In the genomic region with DNA sequence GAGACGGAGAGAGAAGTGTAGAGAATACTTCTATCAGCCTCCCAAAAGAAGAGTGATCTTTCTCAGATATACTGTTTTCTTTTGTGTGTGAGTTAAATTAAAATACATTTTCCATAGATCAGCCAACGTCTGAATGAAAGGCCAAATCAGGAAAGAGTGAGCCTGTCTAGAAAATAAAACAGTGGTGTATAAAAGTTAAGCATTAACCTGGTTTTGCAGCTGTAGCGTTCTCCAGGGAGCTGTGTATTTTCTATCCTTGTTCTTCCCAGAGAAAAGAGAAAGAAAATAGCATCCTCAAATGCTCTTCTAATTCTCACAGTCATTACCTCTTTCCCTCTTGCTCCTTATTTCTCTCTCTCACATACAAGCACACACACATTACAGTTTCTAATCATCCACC, we compare ENCODE assay signal across 14 cellular contexts.
"Had no signal": no experiment of that assay in that cellular context is flagged by ENCODE, and none has a peak within 500 bp of the region (broad histone marks: within the 10 kb centered on the region; RNA-seq: fewer than 3 reads in every experiment).

No MANE protein-coding gene starts in this region.

- H3K36me3 Mint-ChIP-seq: naive thymus-derived CD8-positive, alpha-beta T cell had no signal

- DNase-seq: activated naive CD4-positive, alpha-beta T cell; activated naive CD8-positive, alpha-beta T cell treated with anti-CD3 and anti-CD28 coated beads, Interleukin-2, amount 50 U/mL, for 24 hours; activated T-cell treated with anti-CD3 and anti-CD28 coated beads for 4 hours; aorta; heart right ventricle; left ventricle myocardium inferior; naive thymus-derived CD8-positive, alpha-beta T cell; occipital lobe; right cardiac atrium; stimulated activated naive CD8-positive, alpha-beta T cell treated with anti-CD3 and anti-CD28 coated beads, Interleukin-15, Interleukin-2, amounts not matched to agents 100 U/mL and 50 U/mL, for 24 hours; transverse colon had no signal

- ATAC-seq: activated CD4-positive, CD25-positive, alpha-beta regulatory T cell treated with anti-CD3 and anti-CD28 coated beads, Interleukin-2, amount 50 U/mL, for 24 hours; activated naive CD8-positive, alpha-beta T cell treated with anti-CD3 and anti-CD28 coated beads, Interleukin-2, amount 50 U/mL, for 24 hours; gastroesophageal sphincter; heart right ventricle; naive thymus-derived CD8-positive, alpha-beta T cell; right cardiac atrium; stimulated activated naive CD8-positive, alpha-beta T cell treated with anti-CD3 and anti-CD28 coated beads, Interleukin-15, Interleukin-2, amounts not matched to agents 100 U/mL and 50 U/mL, for 24 hours had no signal

- H3K9me3 Mint-ChIP-seq: activated naive CD8-positive, alpha-beta T cell treated with anti-CD3 and anti-CD28 coated beads, Interleukin-2, amount 50 U/mL, for 24 hours had no signal

- H3K4me1 Mint-ChIP-seq: activated naive CD8-positive, alpha-beta T cell treated with anti-CD3 and anti-CD28 coated beads, Interleukin-2, amount 50 U/mL, for 24 hours; naive thymus-derived CD8-positive, alpha-beta T cell had no signal

- H3K4me3 ChIP-seq: breast epithelium, heart right ventricle, left ventricle myocardium inferior, transverse colon had no signal

- H3K4me3 Mint-ChIP-seq: activated naive CD8-positive, alpha-beta T cell treated with anti-CD3 and anti-CD28 coated beads, Interleukin-2, amount 50 U/mL, for 24 hours; naive thymus-derived CD8-positive, alpha-beta T cell had no signal

- H3K27ac Mint-ChIP-seq: activated naive CD8-positive, alpha-beta T cell treated with anti-CD3 and anti-CD28 coated beads, Interleukin-2, amount 50 U/mL, for 24 hours; naive thymus-derived CD8-positive, alpha-beta T cell had no signal
